12 cellular contexts compared by ENCODE assay signal in genomic region chr13:105363747-105364177, GRCh38.
DNase-seq lines count a peak whose midpoint lies in the region; ATAC-seq and TF ChIP-seq lines count a peak whose summit lies in the region.
"Had no signal": no experiment of that assay in that cellular context is flagged by ENCODE, and none has a peak within 500 bp of the region (broad histone marks: within the 10 kb centered on the region; RNA-seq: fewer than 3 reads in every experiment).

No MANE protein-coding gene starts in this region.

- H3K27me3 ChIP-seq in DND-41 (ENCODE audit: insufficient read depth, low read length, poor library complexity) (no peaks in the 10 kb centered on the region), colonic mucosa (no peaks in the 10 kb centered on the region), transverse colon (no peaks in the 10 kb centered on the region)
- H3K27me3 ChIP-seq: right lobe of liver had no signal

- H3K9ac ChIP-seq in DND-41 (ENCODE audit: low read depth, low read length) (peak overlapping the region; percentile 49), colonic mucosa (ENCODE audit: low read depth in 2 of 2, low read length in 2 of 2) (no peak overlapping the region)

- H3K4me2 ChIP-seq in DND-41 (ENCODE audit: insufficient read depth, low read length): peak overlapping the region; percentile 55

- H3K4me3 ChIP-seq in DND-41 (ENCODE audit: low read depth in 1 of 2, low read length in 2 of 2) (peak overlapping the region; percentile 1 to 48; a peak in 3 of 4 replicates), mesodermal cell (ENCODE audit: extremely low read depth, insufficient read depth, low read length, poor library complexity, severe bottlenecking) (no peak overlapping the region), colonic mucosa (no peak overlapping the region), transverse colon (no peak overlapping the region)
- H3K4me3 ChIP-seq: left ventricle myocardium inferior, right lobe of liver had no signal

- H3K9me3 ChIP-seq in DND-41 (ENCODE audit: insufficient read depth, low read length, severe bottlenecking): peaks cover under 1% of the 10 kb centered on the region
- no peaks in the 10 kb centered on the region for H3K9me3 ChIP-seq in mesodermal cell (ENCODE audit: control insufficient read depth, low read length)
- no peaks in the 10 kb centered on the region for H3K9me3 ChIP-seq in colonic mucosa
- no peaks in the 10 kb centered on the region for H3K9me3 ChIP-seq in transverse colon
- H3K9me3 ChIP-seq: left ventricle myocardium inferior, right lobe of liver had no signal

- in situ Hi-C loops in transverse colon (cut with MboI; ENCODE audit: low pct_ligation_motif_present in 1 of 4, low pct_unique_long_range_greater_than_20kb in 1 of 4, low sequenced_read_pairs in 3 of 4): no loop called here

- peaks cover 44% of the 10 kb centered on the region for H3K4me1 ChIP-seq in DND-41 (ENCODE audit: insufficient read depth, low read length)
- H3K4me1 ChIP-seq in mesodermal cell (ENCODE audit: control insufficient read depth, insufficient read depth, low read length, poor library complexity, severe bottlenecking): peaks cover 4% of the 10 kb centered on the region
- no peaks in the 10 kb centered on the region for H3K4me1 ChIP-seq in colonic mucosa
- peaks cover 0 to 3% (median 0%) of the 10 kb centered on the region in 4 donors for H3K4me1 ChIP-seq in transverse colon
- H3K4me1 ChIP-seq: left ventricle myocardium inferior, right lobe of liver had no signal

- H3K36me3 ChIP-seq in DND-41 (ENCODE audit: insufficient read depth, low read length) (no peaks in the 10 kb centered on the region), mesodermal cell (ENCODE audit: control insufficient read depth, insufficient read depth, low read length) (no peaks in the 10 kb centered on the region), colonic mucosa (no peaks in the 10 kb centered on the region), transverse colon (no peaks in the 10 kb centered on the region)
- H3K36me3 ChIP-seq: left ventricle myocardium inferior, right lobe of liver had no signal

- H4K20me1 ChIP-seq in DND-41 (ENCODE audit: insufficient read depth, low read length): no peaks in the 10 kb centered on the region

- ATAC-seq in DND-41 (ENCODE audit: insufficient read depth, low read depth): peak; percentile 82
- ATAC-seq: activated CD8-positive, alpha-beta T cell treated with anti-CD3 and anti-CD28 coated beads, Interleukin-2, amount 10 ng/mL, durations not matched to agents 7 days and 5 days; right lobe of liver; Right ventricle myocardium inferior had no signal

- H3K27ac ChIP-seq in DND-41 (ENCODE audit: low read length): peak overlapping the region; percentile 81
- peak overlapping the region; percentile 12 for H3K27ac ChIP-seq in mesodermal cell (ENCODE audit: low read depth, low read length, severe bottlenecking)
- H3K27ac ChIP-seq in colonic mucosa: no peak overlapping the region
- H3K27ac ChIP-seq in transverse colon: no peak overlapping the region
- H3K27ac ChIP-seq: left ventricle myocardium inferior, right lobe of liver had no signal

- intact Hi-C loops in colonic mucosa (cut with DNase I) (no loop called here), transverse colon (cut with DNase I; ENCODE audit: low total_unique reads) (no loop called here)

- peak overlapping the region; percentile 56 for H2AFZ ChIP-seq in DND-41 (ENCODE audit: low read depth, low read length)

- WGBS in mesodermal cell (ENCODE audit: insufficient coverage in 2 of 2), 2 experiments: 51% methylated on average over 4 of the region's 6 CpGs; no CpG with 5 or more reads in 1 of the 2 experiments
- WGBS in transverse colon (ENCODE audit: low coverage in 1 of 2), 2 donors: 2 to 7% methylated on average over 5 to 6 of the region's 6 CpGs

- TF ChIP-seq POLR2A in transverse colon (IDR thresholded peaks at IDR 0.05): no peak

- DNase-seq in DND-41 (peak; percentile 69), NCI-H1436 treated with DMSO at 0.1 percent for 48 hours (lab: John Stamatoyannopoulos, UW) (peak; percentile 47), SW480 (ENCODE audit: low spot score) (peak; percentile 17), HuH-7 (ENCODE audit: low spot score) (no peak), colonic mucosa (no peak), transverse colon (no peak)
- DNase-seq in stimulated activated naive CD4-positive, alpha-beta T cell (lab: John Stamatoyannopoulos, UW): no peak
- DNase-seq: activated CD8-positive, alpha-beta T cell treated with anti-CD3 and anti-CD28 coated beads, Interleukin-2, amount 10 ng/mL, durations not matched to agents 7 days and 5 days; left ventricle myocardium inferior; right lobe of liver had no signal

- TF ChIP-seq EP300 in transverse colon (IDR thresholded peaks at IDR 0.05; ENCODE audit: low read depth): no peak

- no peaks in the 10 kb centered on the region for H3K79me2 ChIP-seq in DND-41 (ENCODE audit: insufficient read depth, low read length)

- TF ChIP-seq CTCF in DND-41 (IDR thresholded peaks at IDR 0.05; ENCODE audit: borderline replicate concordance, extremely low read depth, low read length, poor library complexity, severe bottlenecking) (peak; percentile 41), colonic mucosa (IDR thresholded peaks at IDR 0.05) (no peak), transverse colon (IDR thresholded peaks at IDR 0.05) (no peak)

Comparison
In these comparisons a context has a peak if more than half of its experiments do, and no peak if none do; other contexts are left out.
1. DNase-seq: peak in DND-41 (single experiment), NCI-H1436 treated with DMSO at 0.1 percent for 48 hours (single experiment) and SW480 (single experiment); none in HuH-7 (single experiment), colonic mucosa (single experiment), transverse colon (single experiment) and stimulated activated naive CD4-positive, alpha-beta T cell (0 of 6).
2. H3K27ac ChIP-seq: peak in DND-41 (single experiment) and mesodermal cell (single experiment); none in colonic mucosa (single experiment) and transverse colon (0 of 4).
3. H3K4me3 ChIP-seq: peak in DND-41 (2 of 2); none in mesodermal cell (single experiment), colonic mucosa (single experiment) and transverse colon (0 of 4).